9 cellular contexts compared by ENCODE assay signal in the genomic region with DNA sequence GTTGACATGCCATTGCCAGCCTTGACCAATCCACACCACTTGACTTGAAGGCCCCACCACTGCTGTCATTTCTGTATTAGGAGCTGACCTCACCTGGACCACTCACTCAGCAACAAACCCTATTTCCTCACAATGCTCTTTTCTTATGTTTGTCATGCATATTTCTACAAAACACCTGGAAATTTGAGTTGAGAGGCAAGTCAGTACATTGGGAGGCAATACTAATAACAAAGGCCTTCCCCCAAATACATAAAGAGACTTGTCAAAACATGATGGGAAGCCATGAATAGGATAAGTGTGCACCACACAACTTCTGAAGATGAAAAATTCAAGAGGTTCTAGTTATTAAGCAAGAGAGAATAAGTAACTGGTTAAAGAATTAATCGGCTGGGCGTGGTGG.
"Had no signal": no experiment of that assay in that cellular context is flagged by ENCODE, and none has a peak within 500 bp of the region (broad histone marks: within the 10 kb centered on the region; RNA-seq: fewer than 3 reads in every experiment).

No MANE protein-coding gene starts in this region.

- H3K4me3 Mint-ChIP-seq: H9, IgD-negative memory B cell had no signal

- ATAC-seq: HepG2 had no signal

- DNase-seq: GM23248, H9, HCEC 1CT, KBM-7 had no signal

- H3K27me3 Mint-ChIP-seq: IgD-negative memory B cell had no signal

- H3K27ac ChIP-seq: GM23248, HL-60 had no signal

- H3K9me3 Mint-ChIP-seq: H9 had no signal

- H3K27ac Mint-ChIP-seq: H9, IgD-negative memory B cell had no signal

- FAIRE-seq: H1, H54, HepG2 had no signal

- H3K4me1 Mint-ChIP-seq: IgD-negative memory B cell had no signal

- H3K4me3 ChIP-seq: GM23248 had no signal
